16 cellular contexts compared by ENCODE assay signal in the genomic region with DNA sequence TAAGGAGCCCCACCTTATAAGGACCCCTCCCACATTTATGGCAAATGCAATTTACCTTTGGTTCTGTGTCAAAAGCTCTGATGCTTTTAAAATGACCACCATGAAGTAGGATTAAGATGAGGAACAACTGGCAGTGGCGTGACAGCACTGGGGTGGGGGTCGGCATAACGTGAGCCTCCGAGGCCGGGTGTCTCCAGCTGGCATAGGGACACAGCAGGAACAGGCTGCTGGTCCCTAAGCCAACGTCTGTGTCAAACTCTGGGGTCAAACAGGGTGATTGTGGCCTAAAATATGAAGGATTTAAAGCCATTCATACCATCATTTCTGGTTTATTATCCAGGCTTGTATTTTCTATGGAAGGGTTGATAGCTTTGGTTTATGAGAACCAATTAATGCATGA.
DNase-seq lines count a peak whose midpoint lies in the region; ATAC-seq, FAIRE-seq and TF ChIP-seq lines count a peak whose summit lies in the region.
"Had no signal": no experiment of that assay in that cellular context is flagged by ENCODE, and none has a peak within 500 bp of the region (broad histone marks: within the 10 kb centered on the region; RNA-seq: fewer than 3 reads in every experiment).

No MANE protein-coding gene starts in this region.

- H3K9ac ChIP-seq in kidney (ENCODE audit: low read length in 2 of 2) (no peak overlapping the region), MM.1S (ENCODE audit: low read length) (no peak overlapping the region), HepG2 (ENCODE audit: insufficient read depth, low read depth, low read length) (no peak overlapping the region)
- H3K9ac ChIP-seq: BLaER1 had no signal

- no TSS peak for BruUV-seq in HepG2 (replicated peaks; lab: Mats Ljungman, UMichigan)

- no peaks in the 10 kb centered on the region for H3K9me3 ChIP-seq in SJCRH30 (replicated peaks)
- no peaks in the 10 kb centered on the region for H3K9me3 ChIP-seq in kidney (ENCODE audit: control insufficient read depth in 1 of 2, low read length in 2 of 2)
- no peaks in the 10 kb centered on the region for H3K9me3 ChIP-seq in sigmoid colon
- H3K9me3 ChIP-seq in MM.1S (replicated peaks; ENCODE audit: insufficient read depth, low read length), result no peaks in the 10 kb centered on the region
- no peaks in the 10 kb centered on the region for H3K9me3 ChIP-seq in HepG2 (ENCODE audit: low read length)
- H3K9me3 ChIP-seq: BLaER1 had no signal

- H3K27ac ChIP-seq in SJCRH30, result peak overlapping the region; percentile 48
- no peak overlapping the region for H3K27ac ChIP-seq in kidney (ENCODE audit: low read depth in 2 of 2, low read length in 2 of 2)
- H3K27ac ChIP-seq in sigmoid colon, result no peak overlapping the region
- no peak overlapping the region for H3K27ac ChIP-seq in MM.1S (ENCODE audit: low read length)
- H3K27ac ChIP-seq in HepG2 (ENCODE audit: extremely low read length, insufficient read depth, low read length), result no peak overlapping the region
- H3K27ac ChIP-seq: 22Rv1, BLaER1 had no signal

- FAIRE-seq in kidney (lab: Jason Lieb, UNC) (no peak), HepG2 (lab: Jason Lieb, UNC) (no peak)

- H4K20me1 ChIP-seq in MM.1S (ENCODE audit: insufficient read depth, low read length) (no peaks in the 10 kb centered on the region), HepG2 (ENCODE audit: insufficient read depth, low read length) (no peaks in the 10 kb centered on the region)
- H4K20me1 ChIP-seq: BLaER1 had no signal

- DNase-seq in NCI-H524 (lab: John Stamatoyannopoulos, UW) (peak; percentile 69 to 94), SJCRH30 (peak; percentile 53 to 54), kidney (peak; percentile 70), sigmoid colon (peak; percentile 21), MM.1S (no peak), HepG2 (ENCODE audit: low spot score) (no peak), 8988T (no peak), HT-29 (ENCODE audit: low spot score) (no peak)
- DNase-seq: Calu3; CD4-positive, alpha-beta memory T cell; DMS79 treated with DMSO at 0.1 percent for 48 hours; GF-D8; GOT3; H7 had no signal

- H3K36me3 ChIP-seq in SJCRH30 (no peaks in the 10 kb centered on the region), kidney (ENCODE audit: control insufficient read depth in 1 of 2, insufficient read depth in 2 of 2, low read length in 2 of 2) (no peaks in the 10 kb centered on the region), sigmoid colon (no peaks in the 10 kb centered on the region), MM.1S (replicated peaks; ENCODE audit: insufficient read depth, low read length) (no peaks in the 10 kb centered on the region), HepG2 (replicated peaks in 1 of 2; ENCODE audit: control insufficient read depth in 1 of 2, insufficient read depth in 2 of 2, low read length in 2 of 2) (no peaks in the 10 kb centered on the region)
- H3K36me3 ChIP-seq: BLaER1 had no signal

- TF ChIP-seq CTCF in kidney (IDR thresholded peaks at IDR 0.05; ENCODE audit: borderline replicate concordance, extremely low read depth, insufficient read depth) (no peak), sigmoid colon (IDR thresholded peaks at IDR 0.05) (no peak), MM.1S (IDR thresholded peaks at IDR 0.05; ENCODE audit: low read length) (no peak), HepG2 (CRISPR knock-in tag; IDR thresholded peaks at IDR 0.05) (no peak)

- H3K4me3 ChIP-seq in SJCRH30, result no peak overlapping the region
- no peak overlapping the region for H3K4me3 ChIP-seq in kidney (ENCODE audit: low read length in 2 of 2)
- H3K4me3 ChIP-seq in sigmoid colon, result no peak overlapping the region
- no peak overlapping the region for H3K4me3 ChIP-seq in MM.1S (ENCODE audit: low read length)
- no peak overlapping the region for H3K4me3 ChIP-seq in HepG2 (replicated peaks in 1 of 3; ENCODE audit: insufficient read depth in 1 of 3, low read depth in 2 of 3, low read length in 3 of 3)
- H3K4me3 ChIP-seq: BLaER1 had no signal

- TF ChIP-seq POLR2A in sigmoid colon (IDR thresholded peaks at IDR 0.05) (no peak), HepG2 (IDR thresholded peaks at IDR 0.05; ENCODE audit: insufficient read depth in 1 of 2, low read depth in 2 of 2, low read length in 2 of 2) (no peak)

- no peak for TF ChIP-seq EP300 in sigmoid colon (IDR thresholded peaks at IDR 0.05)
- no peak for TF ChIP-seq EP300 in HepG2 (IDR thresholded peaks at IDR 0.05; ENCODE audit: low read depth in 2 of 2, low read length in 2 of 2)
- no peak for TF ChIP-seq EP300 in HepG2 (CRISPR knock-in tag; IDR thresholded peaks at IDR 0.05; ENCODE audit: borderline replicate concordance)

- 66 to 70% methylated on average over 6 of the region's 6 CpGs for whole genome bisulfite sequencing in sigmoid colon, 2 donors
- WGBS in HepG2 (ENCODE audit: low lambda C conversion rate), result 0% methylated on average over 3 of the region's 6 CpGs

- ATAC-seq in HepG2, result no peak

- H3K4me1 ChIP-seq in SJCRH30 (peaks cover 28% of the 10 kb centered on the region), kidney (ENCODE audit: control insufficient read depth in 1 of 2, insufficient read depth in 1 of 2, low read depth in 1 of 2, low read length in 2 of 2) (peaks cover 0 to 11% of the 10 kb centered on the region in 2 donors), sigmoid colon (peaks cover 0 to 28% (median 5%) of the 10 kb centered on the region in 4 donors), MM.1S (ENCODE audit: low read length) (no peaks in the 10 kb centered on the region), HepG2 (ENCODE audit: insufficient read depth, low read length) (no peaks in the 10 kb centered on the region)
- H3K4me1 ChIP-seq: BLaER1 had no signal

- H2AFZ ChIP-seq in MM.1S (ENCODE audit: low read length), result no peak overlapping the region
- H2AFZ ChIP-seq in HepG2 (ENCODE audit: low read length), result no peak overlapping the region

- intact Hi-C loops in kidney (cut with DNase I), result no loop called here
- intact Hi-C loops in sigmoid colon (cut with DNase I), result no loop called here
- intact Hi-C loops in HepG2 (cut with micrococcal nuclease; ENCODE audit: unreplicated experiment), result no loop called here

- no peak for TF ChIP-seq RAD21 in HepG2 (CRISPR knock-in tag; IDR thresholded peaks at IDR 0.05)

- no peaks in the 10 kb centered on the region for H3K27me3 ChIP-seq in SJCRH30
- no peaks in the 10 kb centered on the region for H3K27me3 ChIP-seq in sigmoid colon
- H3K27me3 ChIP-seq in MM.1S (replicated peaks; ENCODE audit: insufficient read depth, low read length), result no peaks in the 10 kb centered on the region
- H3K27me3 ChIP-seq in HepG2 (ENCODE audit: control insufficient read depth in 1 of 2, insufficient read depth in 2 of 2, low read length in 2 of 2), result peaks cover 0 to 10% of the 10 kb centered on the region in 2 experiments; a peak in 3 of 5 replicates
- H3K27me3 ChIP-seq: BLaER1 had no signal

- in situ Hi-C loops in HepG2 (cut with HindIII; ENCODE audit: extremely low pct_ligation_motif_present, low pct_unique_long_range_greater_than_20kb), result no loop called here

- H3F3A ChIP-seq in MM.1S (ENCODE audit: insufficient read depth, low read length), result no peaks in the 10 kb centered on the region

- POLR2A ChIA-PET in HepG2 (lab: Yijun Ruan, JAX), result no interaction called here

- CTCF ChIA-PET in HepG2 (lab: Yijun Ruan, JAX; ENCODE audit: low intra/inter-chr PET ratio, low total read pairs), result no interaction called here

- H3K9me2 ChIP-seq in MM.1S (replicated peaks; ENCODE audit: insufficient read depth, low read length), result no peaks in the 10 kb centered on the region

- H3K79me2 ChIP-seq in MM.1S (ENCODE audit: low read length), result no peaks in the 10 kb centered on the region
- H3K79me2 ChIP-seq in HepG2 (ENCODE audit: insufficient read depth, low read length), result no peaks in the 10 kb centered on the region

- H3K4me2 ChIP-seq in MM.1S (ENCODE audit: low read depth, low read length), result no peak overlapping the region
- H3K4me2 ChIP-seq in HepG2 (ENCODE audit: low read depth, low read length), result no peak overlapping the region
- H3K4me2 ChIP-seq: BLaER1 had no signal

TF ChIP-seq in HepG2, 621 proteins besides CTCF, POLR2A, EP300 and RAD21:
- TF ChIP-seq MED13 (CRISPR knock-in tag; IDR thresholded peaks at IDR 0.05) (no peak), PHF8 (CRISPR knock-in tag; IDR thresholded peaks at IDR 0.05) (no peak), SIX4 (CRISPR knock-in tag; IDR thresholded peaks at IDR 0.05) (no peak), ETV6 (CRISPR knock-in tag; conservative IDR thresholded peaks at IDR 0.05) (no peak), ZNF382 (CRISPR knock-in tag; IDR thresholded peaks at IDR 0.05; ENCODE audit: borderline replicate concordance) (no peak), KDM1A (CRISPR knock-in tag; IDR thresholded peaks at IDR 0.05) (no peak), HNRNPUL1 (IDR thresholded peaks at IDR 0.05; ENCODE audit: low read depth, low read length) (no peak), EEA1 (CRISPR knock-in tag; IDR thresholded peaks at IDR 0.05; ENCODE audit: borderline replicate concordance) (no peak)
- TF ChIP-seq, protein P1, sequence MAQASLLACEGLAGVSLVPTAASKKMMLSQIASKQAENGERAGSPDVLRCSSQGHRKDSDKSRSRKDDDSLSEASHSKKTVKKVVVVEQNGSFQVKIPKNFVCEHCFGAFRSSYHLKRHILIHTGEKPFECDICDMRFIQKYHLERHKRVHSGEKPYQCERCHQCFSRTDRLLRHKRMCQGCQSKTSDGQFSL (CRISPR knock-in tag; IDR thresholded peaks at IDR 0.05), result no peak
- TF ChIP-seq, protein P2, sequence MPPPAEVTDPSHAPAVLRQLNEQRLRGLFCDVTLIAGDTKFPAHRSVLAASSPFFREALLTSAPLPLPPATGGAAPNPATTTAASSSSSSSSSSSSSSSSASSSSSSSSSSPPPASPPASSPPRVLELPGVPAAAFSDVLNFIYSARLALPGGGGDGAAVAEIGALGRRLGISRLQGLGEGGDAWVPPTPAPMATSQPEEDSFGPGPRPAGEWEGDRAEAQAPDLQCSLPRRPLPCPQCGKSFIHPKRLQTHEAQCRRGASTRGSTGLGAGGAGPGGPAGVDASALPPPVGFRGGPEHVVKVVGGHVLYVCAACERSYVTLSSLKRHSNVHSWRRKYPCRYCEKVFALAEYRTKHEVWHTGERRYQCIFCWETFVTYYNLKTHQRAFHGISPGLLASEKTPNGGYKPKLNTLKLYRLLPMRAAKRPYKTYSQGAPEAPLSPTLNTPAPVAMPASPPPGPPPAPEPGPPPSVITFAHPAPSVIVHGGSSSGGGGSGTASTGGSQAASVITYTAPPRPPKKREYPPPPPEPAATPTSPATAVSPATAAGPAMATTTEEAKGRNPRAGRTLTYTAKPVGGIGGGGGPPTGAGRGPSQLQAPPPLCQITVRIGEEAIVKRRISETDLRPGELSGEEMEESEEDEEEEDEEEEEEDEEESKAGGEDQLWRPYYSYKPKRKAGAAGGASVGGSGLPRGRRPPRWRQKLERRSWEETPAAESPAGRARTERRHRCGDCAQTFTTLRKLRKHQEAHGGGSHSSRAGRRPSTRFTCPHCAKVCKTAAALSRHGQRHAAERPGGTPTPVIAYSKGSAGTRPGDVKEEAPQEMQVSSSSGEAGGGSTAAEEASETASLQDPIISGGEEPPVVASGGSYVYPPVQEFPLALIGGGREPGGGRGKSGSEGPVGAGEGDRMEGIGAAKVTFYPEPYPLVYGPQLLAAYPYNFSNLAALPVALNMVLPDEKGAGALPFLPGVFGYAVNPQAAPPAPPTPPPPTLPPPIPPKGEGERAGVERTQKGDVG (CRISPR knock-in tag; IDR thresholded peaks at IDR 0.05; ENCODE audit: borderline replicate concordance), result no peak
TF ChIP-seq in HepG2: peak in this region for 0.

Comparison
In these comparisons a context has a peak if more than half of its experiments do, and no peak if none do; other contexts are left out.
1. DNase-seq: peak in NCI-H524 (2 of 2), SJCRH30 (2 of 2), kidney (single experiment) and sigmoid colon (single experiment); none in MM.1S (single experiment), HepG2 (single experiment), 8988T (single experiment) and HT-29 (single experiment).